8 cellular contexts compared by ENCODE assay signal in the genomic region with DNA sequence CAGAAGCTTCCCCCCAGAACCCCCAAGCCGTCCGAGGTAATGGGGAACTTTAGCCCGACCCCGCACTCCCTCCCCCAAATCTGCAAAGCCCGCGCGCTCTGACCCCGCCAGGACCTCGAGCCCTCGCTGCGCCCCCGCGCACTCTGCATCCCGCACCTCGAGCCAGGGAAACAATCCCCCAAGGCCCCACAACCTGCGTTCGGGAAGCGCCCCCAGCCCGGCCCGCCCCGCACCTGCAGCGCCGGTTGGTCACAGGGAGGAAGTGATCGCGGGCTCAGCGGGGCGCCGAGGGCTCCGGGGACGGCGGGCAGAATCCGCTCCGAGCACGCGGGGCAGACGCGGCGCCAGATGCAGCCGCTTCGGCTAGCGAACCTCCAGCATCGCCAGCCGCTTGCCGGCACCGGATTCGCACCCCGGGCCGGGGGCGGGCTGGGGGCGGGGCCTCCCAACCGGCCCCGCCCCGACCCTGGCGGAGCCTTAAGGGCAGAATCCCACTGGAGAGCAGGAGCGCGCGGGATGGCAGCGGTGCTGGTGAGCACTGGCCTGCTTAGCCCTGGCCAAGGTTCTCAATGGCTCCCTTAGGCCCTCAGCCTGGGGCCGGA. TPM values are rescaled to one million over a fixed set of nuclear protein-coding genes. Genes with fewer than 3 reads are reported as not detected.
DNase-seq lines count a peak whose midpoint lies in the region; ATAC-seq, FAIRE-seq and TF ChIP-seq lines count a peak whose summit lies in the region.

A gene with protein sequence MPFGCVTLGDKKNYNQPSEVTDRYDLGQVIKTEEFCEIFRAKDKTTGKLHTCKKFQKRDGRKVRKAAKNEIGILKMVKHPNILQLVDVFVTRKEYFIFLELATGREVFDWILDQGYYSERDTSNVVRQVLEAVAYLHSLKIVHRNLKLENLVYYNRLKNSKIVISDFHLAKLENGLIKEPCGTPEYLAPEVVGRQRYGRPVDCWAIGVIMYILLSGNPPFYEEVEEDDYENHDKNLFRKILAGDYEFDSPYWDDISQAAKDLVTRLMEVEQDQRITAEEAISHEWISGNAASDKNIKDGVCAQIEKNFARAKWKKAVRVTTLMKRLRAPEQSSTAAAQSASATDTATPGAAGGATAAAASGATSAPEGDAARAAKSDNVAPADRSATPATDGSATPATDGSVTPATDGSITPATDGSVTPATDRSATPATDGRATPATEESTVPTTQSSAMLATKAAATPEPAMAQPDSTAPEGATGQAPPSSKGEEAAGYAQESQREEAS (minus strand): TSS at position 382 of the 602 bp plus-strand sequence. CDS start 7,518 bp downstream, outside the sequence.

- H3K4me3 ChIP-seq in A549 (peak within 1 kb of the TSS; percentile 48), endodermal cell (ENCODE audit: low read length) (peak within 1 kb of the TSS; percentile 64), prostate gland (peak within 1 kb of the TSS; percentile 12 to 35)

- peak within 1 kb of the TSS; percentile 47 for H3K4me3 Mint-ChIP-seq in endodermal cell

- no peak for TF ChIP-seq RAD21 in A549 (conservative IDR thresholded peaks at IDR 0.05 in 1 of 2, IDR thresholded peaks at IDR 0.05 in 1 of 2)

- no peaks in the 10 kb centered on the region for H3K4me1 Mint-ChIP-seq in endodermal cell

- intact Hi-C loops in prostate gland (cut with DNase I), result no loop called here

- peak within 1 kb of the TSS in 1 of 2 experiments; percentile 52; a peak in 3 of 6 replicates for H3K27ac ChIP-seq in A549
- no peak within 1 kb of the TSS for H3K27ac ChIP-seq in endodermal cell (ENCODE audit: low read depth, low read length)
- H3K27ac ChIP-seq in prostate gland, result no peak within 1 kb of the TSS

- H3K9me3 ChIP-seq in A549 (no peaks in the 10 kb centered on the region), endodermal cell (ENCODE audit: control insufficient read depth, low read length) (no peaks in the 10 kb centered on the region), prostate gland (no peaks in the 10 kb centered on the region)

- no peaks in the 10 kb centered on the region for H3K36me3 Mint-ChIP-seq in endodermal cell (ENCODE audit: low read depth)

- H3K4me1 ChIP-seq in A549, result peaks cover 6% of the 10 kb centered on the region; the same call in 1 of the 3 replicates
- no peaks in the 10 kb centered on the region for H3K4me1 ChIP-seq in endodermal cell (ENCODE audit: control insufficient read depth, insufficient read depth, low read length)
- H3K4me1 ChIP-seq in prostate gland (replicated peaks), result no peaks in the 10 kb centered on the region

- no peaks in the 10 kb centered on the region for H3K36me3 ChIP-seq in endodermal cell (ENCODE audit: control insufficient read depth, insufficient read depth, low read length)
- H3K36me3 ChIP-seq in prostate gland, result no peaks in the 10 kb centered on the region

- peak; percentile 20 to 65; a peak in 5 of 6 replicates for ATAC-seq in A549

- H3K27ac Mint-ChIP-seq in endodermal cell, result no peak within 1 kb of the TSS

- no peak for FAIRE-seq in A549 (lab: Jason Lieb, UNC)
- FAIRE-seq in GM12892 (lab: Jason Lieb, UNC), result no peak

- no peak for TF ChIP-seq EP300 in A549 (IDR thresholded peaks at IDR 0.05)

- H3K4me2 ChIP-seq in A549, result peak within 1 kb of the TSS; percentile 96

- peaks cover 40% of the 10 kb centered on the region for H3K27me3 Mint-ChIP-seq in endodermal cell (ENCODE audit: insufficient read depth)

- CTCF ChIA-PET in A549 (lab: Yijun Ruan, JAX), result interaction anchor here (1.2 to 1.8 kb wide), 2 partner anchors 30 to 37 kb away, joined by 3 to 4 read pairs; no protein-coding TSS in a partner anchor

- TF ChIP-seq CTCF in A549 (IDR thresholded peaks at IDR 0.05) (no peak), endodermal cell (conservative IDR thresholded peaks at IDR 0.05) (no peak), prostate gland (IDR thresholded peaks at IDR 0.05) (no peak)

- no peak for TF ChIP-seq POLR2A in A549 (IDR thresholded peaks at IDR 0.05; ENCODE audit: low read length)
- TF ChIP-seq POLR2A in GM12892 (IDR thresholded peaks at IDR 0.05; ENCODE audit: low read depth, low read length), result no peak
- no peak for TF ChIP-seq POLR2A in prostate gland (IDR thresholded peaks at IDR 0.05)
- TF ChIP-seq POLR2A in erythroblast (IDR thresholded peaks at IDR 0.05; ENCODE audit: low read length), result no peak

- no peak for DNase-seq in A549 (ENCODE audit: low read depth in 1 of 2, low spot score in 1 of 2)
- DNase-seq in GM12892 (ENCODE audit: insufficient read length), result peak; percentile 48
- peak; percentile 10 for DNase-seq in T-helper 9 cell
- peak; percentile 86 for DNase-seq in endodermal cell
- no peak for DNase-seq in prostate gland (ENCODE audit: low spot score)
- DNase-seq in erythroblast (lab: John Stamatoyannopoulos, UW), result no peak
- no peak for DNase-seq in EL
- no peak for DNase-seq in 8988T

- H3K9ac ChIP-seq in endodermal cell (ENCODE audit: extremely low read depth, low read length, poor library complexity, severe bottlenecking), result no peak within 1 kb of the TSS

- POLR2A ChIA-PET in A549 (lab: Yijun Ruan, JAX), result no interaction called here

- no peaks in the 10 kb centered on the region for H3K9me3 Mint-ChIP-seq in endodermal cell

- peaks cover 40% of the 10 kb centered on the region for H3K27me3 ChIP-seq in endodermal cell (ENCODE audit: control insufficient read depth, insufficient read depth, low read length, poor library complexity, severe bottlenecking)
- H3K27me3 ChIP-seq in prostate gland (replicated peaks; ENCODE audit: insufficient read depth), result peaks cover 4% of the 10 kb centered on the region

- WGBS in A549 (ENCODE audit: missing lambda C conversion rate), result 0% methylated on average over 1 of the region's 59 CpGs
- WGBS in endodermal cell (ENCODE audit: insufficient coverage in 1 of 2, insufficient read length in 1 of 2), 2 experiments, result 0 to 1% methylated on average over 4 to 59 of the region's 59 CpGs
- WGBS in prostate gland, result 2% methylated on average over 24 of the region's 59 CpGs

TF ChIP-seq in A549, 52 proteins besides CTCF, POLR2A, EP300 and RAD21 (continues in another document):
- TF ChIP-seq, protein P1, sequence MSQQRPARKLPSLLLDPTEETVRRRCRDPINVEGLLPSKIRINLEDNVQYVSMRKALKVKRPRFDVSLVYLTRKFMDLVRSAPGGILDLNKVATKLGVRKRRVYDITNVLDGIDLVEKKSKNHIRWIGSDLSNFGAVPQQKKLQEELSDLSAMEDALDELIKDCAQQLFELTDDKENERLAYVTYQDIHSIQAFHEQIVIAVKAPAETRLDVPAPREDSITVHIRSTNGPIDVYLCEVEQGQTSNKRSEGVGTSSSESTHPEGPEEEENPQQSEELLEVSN (IDR thresholded peaks at IDR 0.05; ENCODE audit: borderline replicate concordance, low read depth), result no peak; the same call in 1 of the 2 replicates
- no peak for TF ChIP-seq ZFP36 (IDR thresholded peaks at IDR 0.05; ENCODE audit: borderline replicate concordance, partially characterized antibody)
- no peak for TF ChIP-seq FOXS1 (CRISPR knock-in tag; IDR thresholded peaks at IDR 0.05)
- TF ChIP-seq HOXB13 (CRISPR knock-in tag; IDR thresholded peaks at IDR 0.05; ENCODE audit: low read depth), result no peak
- no peak for TF ChIP-seq KDM5A (IDR thresholded peaks at IDR 0.05)
- TF ChIP-seq FOSL2 (IDR thresholded peaks at IDR 0.05), result no peak
- TF ChIP-seq FOSL2 (CRISPR knock-in tag; IDR thresholded peaks at IDR 0.05), result no peak
- no peak for TF ChIP-seq HEYL (CRISPR knock-in tag; IDR thresholded peaks at IDR 0.05)
- TF ChIP-seq ZNF302 (CRISPR knock-in tag; IDR thresholded peaks at IDR 0.05), result no peak
- TF ChIP-seq, protein P2, sequence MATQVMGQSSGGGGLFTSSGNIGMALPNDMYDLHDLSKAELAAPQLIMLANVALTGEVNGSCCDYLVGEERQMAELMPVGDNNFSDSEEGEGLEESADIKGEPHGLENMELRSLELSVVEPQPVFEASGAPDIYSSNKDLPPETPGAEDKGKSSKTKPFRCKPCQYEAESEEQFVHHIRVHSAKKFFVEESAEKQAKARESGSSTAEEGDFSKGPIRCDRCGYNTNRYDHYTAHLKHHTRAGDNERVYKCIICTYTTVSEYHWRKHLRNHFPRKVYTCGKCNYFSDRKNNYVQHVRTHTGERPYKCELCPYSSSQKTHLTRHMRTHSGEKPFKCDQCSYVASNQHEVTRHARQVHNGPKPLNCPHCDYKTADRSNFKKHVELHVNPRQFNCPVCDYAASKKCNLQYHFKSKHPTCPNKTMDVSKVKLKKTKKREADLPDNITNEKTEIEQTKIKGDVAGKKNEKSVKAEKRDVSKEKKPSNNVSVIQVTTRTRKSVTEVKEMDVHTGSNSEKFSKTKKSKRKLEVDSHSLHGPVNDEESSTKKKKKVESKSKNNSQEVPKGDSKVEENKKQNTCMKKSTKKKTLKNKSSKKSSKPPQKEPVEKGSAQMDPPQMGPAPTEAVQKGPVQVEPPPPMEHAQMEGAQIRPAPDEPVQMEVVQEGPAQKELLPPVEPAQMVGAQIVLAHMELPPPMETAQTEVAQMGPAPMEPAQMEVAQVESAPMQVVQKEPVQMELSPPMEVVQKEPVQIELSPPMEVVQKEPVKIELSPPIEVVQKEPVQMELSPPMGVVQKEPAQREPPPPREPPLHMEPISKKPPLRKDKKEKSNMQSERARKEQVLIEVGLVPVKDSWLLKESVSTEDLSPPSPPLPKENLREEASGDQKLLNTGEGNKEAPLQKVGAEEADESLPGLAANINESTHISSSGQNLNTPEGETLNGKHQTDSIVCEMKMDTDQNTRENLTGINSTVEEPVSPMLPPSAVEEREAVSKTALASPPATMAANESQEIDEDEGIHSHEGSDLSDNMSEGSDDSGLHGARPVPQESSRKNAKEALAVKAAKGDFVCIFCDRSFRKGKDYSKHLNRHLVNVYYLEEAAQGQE (IDR thresholded peaks at IDR 0.05), result no peak
- no peak for TF ChIP-seq CEBPB (IDR thresholded peaks at IDR 0.05)
- no peak for TF ChIP-seq RNF2 (IDR thresholded peaks at IDR 0.05; ENCODE audit: borderline replicate concordance, low read depth)
- TF ChIP-seq CBX2 (IDR thresholded peaks at IDR 0.05; ENCODE audit: borderline replicate concordance, low read depth), result no peak
- no peak for TF ChIP-seq BHLHE40 (IDR thresholded peaks at IDR 0.05; ENCODE audit: low read depth, low read length)
- no peak for TF ChIP-seq RFX5 (IDR thresholded peaks at IDR 0.05)
- TF ChIP-seq TP53 (CRISPR knock-in tag; IDR thresholded peaks at IDR 0.05), result no peak
- TF ChIP-seq PHF8 (IDR thresholded peaks at IDR 0.05; ENCODE audit: borderline replicate concordance, low read depth), result no peak
- TF ChIP-seq JUN (IDR thresholded peaks at IDR 0.05), result no peak

RNA-seq across cellular contexts. Expression of the gene that starts here (rescaled TPM):
- 0.20 and 0.31 TPM in 2 replicates for polyA plus RNA-seq in A549 (2011; rRNA removed)
- polyA plus RNA-seq in A549 (2012; cell fraction: cytosol; rRNA removed), result 0.41 TPM in 2 replicates
- polyA plus RNA-seq in A549 (2012; cell fraction: nucleus; rRNA removed), result 1.6 and 2.1 TPM in 2 replicates
- 0.31 to 0.51 TPM (median 0.46 TPM) in 3 replicates for polyA plus RNA-seq in A549 (2017; fragmentation: RNase III; extraction: RNeasy Plus Mini Kit Qiagen cat#74134 plus additional on column Dnase treatment)
- polyA minus RNA-seq in A549 (2011; rRNA and poly(A)+ RNA removed), result 0.17 and 0.44 TPM in 2 replicates
- polyA plus RNA-seq in GM12892 (2012; ENCODE audit: missing spikeins), result not detected
- 1 to 10 TPM in 1 of 2 donors, under 1 TPM in 1; 0.75 to 7.1 TPM for total RNA-seq in endodermal cell
- polyA plus RNA-seq in endodermal cell (2013, experiment 1 of 2), result 18.8 TPM
- polyA plus RNA-seq in endodermal cell (2013, experiment 2 of 2), result 10.8 TPM
- total RNA-seq in prostate gland, result under 1 TPM in 1 of 2 donors, not detected in 1; 0.97 TPM

Comparison
In these comparisons a context has a peak if more than half of its experiments do, and no peak if none do; other contexts are left out.
1. DNase-seq: peak in GM12892 (single experiment), T-helper 9 cell (single experiment) and endodermal cell (single experiment); none in A549 (0 of 2), prostate gland (single experiment), erythroblast (0 of 2), EL (single experiment) and 8988T (single experiment).
2. Peak in every context shown above with its lines, with median percentiles within 50 percentile points of each other: H3K4me3 ChIP-seq.